15 cellular contexts compared by ENCODE assay signal in genomic region chr17:36504156-36504545, GRCh38. TPM values are rescaled to one million over a fixed set of nuclear protein-coding genes. Genes with fewer than 3 reads are reported as not detected.
DNase-seq lines count a peak whose midpoint lies in the region; ATAC-seq and TF ChIP-seq lines count a peak whose summit lies in the region.
"Had no signal": no experiment of that assay in that cellular context is flagged by ENCODE, and none has a peak within 500 bp of the region (broad histone marks: within the 10 kb centered on the region; RNA-seq: fewer than 3 reads in every experiment).

No MANE protein-coding gene starts in this region.

- no peak overlapping the region for H3K9ac ChIP-seq in endodermal cell (ENCODE audit: extremely low read depth, low read length, poor library complexity, severe bottlenecking)

- no peak overlapping the region for H3K4me3 ChIP-seq in endodermal cell (ENCODE audit: low read length)
- H3K4me3 ChIP-seq: HAP-1 had no signal

- peaks cover 6% of the 10 kb centered on the region for H3K4me1 ChIP-seq in endodermal cell (ENCODE audit: control insufficient read depth, insufficient read depth, low read length)
- H3K4me1 ChIP-seq: HAP-1 had no signal

- peaks cover 8% of the 10 kb centered on the region for H3K4me1 Mint-ChIP-seq in stimulated activated naive CD8-positive, alpha-beta T cell treated with anti-CD3 and anti-CD28 coated beads, Interleukin-15, amount 100 ng/mL, for 72 hours
- no peaks in the 10 kb centered on the region for H3K4me1 Mint-ChIP-seq in endodermal cell
- H3K4me1 Mint-ChIP-seq: B cell had no signal

- no peaks in the 10 kb centered on the region for H3K9me3 ChIP-seq in endodermal cell (ENCODE audit: control insufficient read depth, low read length)
- H3K9me3 ChIP-seq: HAP-1 had no signal

- WGBS in endodermal cell (ENCODE audit: insufficient coverage in 1 of 2, insufficient read length in 1 of 2), 2 experiments, result 94 to 100% methylated on average over 4 to 5 of the region's 5 CpGs

- H3K36me3 Mint-ChIP-seq in endodermal cell (ENCODE audit: low read depth), result peaks cover 58% of the 10 kb centered on the region

- no peak overlapping the region for H3K27ac ChIP-seq in endodermal cell (ENCODE audit: low read depth, low read length)

- peaks cover 93% of the 10 kb centered on the region for H3K36me3 ChIP-seq in endodermal cell (ENCODE audit: control insufficient read depth, insufficient read depth, low read length)

- no peak overlapping the region for H3K4me3 Mint-ChIP-seq in stimulated activated naive CD8-positive, alpha-beta T cell treated with anti-CD3 and anti-CD28 coated beads, Interleukin-15, amount 100 ng/mL, for 72 hours
- H3K4me3 Mint-ChIP-seq in endodermal cell, result no peak overlapping the region
- H3K4me3 Mint-ChIP-seq: B cell; CD4-positive, alpha-beta memory T cell had no signal

- H3K27ac Mint-ChIP-seq in stimulated activated naive CD8-positive, alpha-beta T cell treated with anti-CD3 and anti-CD28 coated beads, Interleukin-15, amount 100 ng/mL, for 72 hours, result peak overlapping the region; percentile 55 to 93
- no peak overlapping the region for H3K27ac Mint-ChIP-seq in endodermal cell
- H3K27ac Mint-ChIP-seq: B cell had no signal

- no peaks in the 10 kb centered on the region for H3K27me3 Mint-ChIP-seq in stimulated activated naive CD8-positive, alpha-beta T cell treated with anti-CD3 and anti-CD28 coated beads, Interleukin-15, amount 100 ng/mL, for 72 hours
- H3K27me3 Mint-ChIP-seq in endodermal cell (ENCODE audit: insufficient read depth), result no peaks in the 10 kb centered on the region
- H3K27me3 Mint-ChIP-seq: B cell; CD4-positive, alpha-beta memory T cell had no signal

- no peaks in the 10 kb centered on the region for H3K9me3 Mint-ChIP-seq in stimulated activated naive CD8-positive, alpha-beta T cell treated with anti-CD3 and anti-CD28 coated beads, Interleukin-15, amount 100 ng/mL, for 72 hours
- no peaks in the 10 kb centered on the region for H3K9me3 Mint-ChIP-seq in endodermal cell
- H3K9me3 Mint-ChIP-seq: CD4-positive, alpha-beta memory T cell had no signal

- DNase-seq in stimulated activated naive CD8-positive, alpha-beta T cell treated with anti-CD3 and anti-CD28 coated beads, Interleukin-15, amount 100 ng/mL, for 72 hours, result no peak
- no peak for DNase-seq in stimulated activated naive CD8-positive, alpha-beta T cell treated with anti-CD3 and anti-CD28 coated beads, Interleukin-15, Interleukin-2, amounts not matched to agents 100 U/mL and 50 U/mL, for 24 hours
- DNase-seq in endodermal cell (peak; percentile 26), mesenteric fat pad (ENCODE audit: low spot score) (peak; percentile 59), cortex of kidney (lab: John Stamatoyannopoulos, UW) (no peak), NCI-H2171 (lab: John Stamatoyannopoulos, UW) (no peak)
- DNase-seq in activated CD4-positive, CD25-positive, alpha-beta regulatory T cell treated with anti-CD3 and anti-CD28 coated beads, Interleukin-2, amount 50 U/mL, for 72 hours, result no peak
- DNase-seq: ACHN; C1 segment of cervical spinal cord; CD4-positive, alpha-beta memory T cell; DND-41; GDM1; GOT3 had no signal

- ATAC-seq in stimulated activated naive CD8-positive, alpha-beta T cell treated with anti-CD3 and anti-CD28 coated beads, Interleukin-15, amount 100 ng/mL, for 72 hours, result no peak
- no peak for ATAC-seq in stimulated activated naive CD8-positive, alpha-beta T cell treated with anti-CD3 and anti-CD28 coated beads, Interleukin-15, Interleukin-2, amounts not matched to agents 100 U/mL and 50 U/mL, for 24 hours

- TF ChIP-seq CTCF in endodermal cell (conservative IDR thresholded peaks at IDR 0.05), result no peak

- no peaks in the 10 kb centered on the region for H3K27me3 ChIP-seq in endodermal cell (ENCODE audit: control insufficient read depth, insufficient read depth, low read length, poor library complexity, severe bottlenecking)

RNA-seq across cellular contexts. Expression of gene ZNHIT3, which starts 17.7 kb away (rescaled TPM):
- total RNA-seq in endodermal cell (10 to 100 TPM; 59.6 to 67.3 TPM), mesenteric fat pad (19.1 TPM)
- 64.3 TPM for polyA plus RNA-seq in endodermal cell (2013, experiment 1 of 2)
- polyA plus RNA-seq in endodermal cell (2013, experiment 2 of 2), result 67.4 TPM

RNA-seq across cellular contexts. Expression of gene MYO19, which starts 30.5 kb away (rescaled TPM):
- 100 to 1,000 TPM; 133 to 154 TPM for total RNA-seq in endodermal cell
- polyA plus RNA-seq in endodermal cell (2013, experiment 1 of 2), result 63.3 TPM
- polyA plus RNA-seq in endodermal cell (2013, experiment 2 of 2), result 51.5 TPM
- total RNA-seq in mesenteric fat pad, result 46.8 TPM

RNA-seq across cellular contexts. Expression of gene PIGW, which starts 30.6 kb away (rescaled TPM):
- 10 to 100 TPM; 10.8 to 16.6 TPM for total RNA-seq in endodermal cell
- polyA plus RNA-seq in endodermal cell (2013, experiment 1 of 2), result 7.1 TPM
- polyA plus RNA-seq in endodermal cell (2013, experiment 2 of 2), result 7.6 TPM
- 8.9 TPM for total RNA-seq in mesenteric fat pad

RNA-seq across cellular contexts. Expression of gene GGNBP2, which starts 40.6 kb away (rescaled TPM):
- total RNA-seq in endodermal cell (10 to 100 TPM; 56.8 to 61.6 TPM), mesenteric fat pad (75.4 TPM)
- polyA plus RNA-seq in endodermal cell (2013, experiment 1 of 2), result 61.1 TPM
- 57.6 TPM for polyA plus RNA-seq in endodermal cell (2013, experiment 2 of 2)

Comparison
In these comparisons a context has a peak if more than half of its experiments do, and no peak if none do; other contexts are left out.
1. DNase-seq: peak in endodermal cell (single experiment) and mesenteric fat pad (single experiment); none in stimulated activated naive CD8-positive, alpha-beta T cell treated with anti-CD3 and anti-CD28 coated beads, Interleukin-15, amount 100 ng/mL, for 72 hours (0 of 2), stimulated activated naive CD8-positive, alpha-beta T cell treated with anti-CD3 and anti-CD28 coated beads, Interleukin-15, Interleukin-2, amounts not matched to agents 100 U/mL and 50 U/mL, for 24 hours (single experiment), activated CD4-positive, CD25-positive, alpha-beta regulatory T cell treated with anti-CD3 and anti-CD28 coated beads, Interleukin-2, amount 50 U/mL, for 72 hours (single experiment), cortex of kidney (single experiment) and NCI-H2171 (single experiment).